Comparison of ENCODE assay signal across 20 cellular contexts in genomic region chr16:1395444-1396074, GRCh38. TPM values are rescaled to one million over a fixed set of nuclear protein-coding genes. Genes with fewer than 3 reads are reported as not detected.
DNase-seq lines count a peak whose midpoint lies in the region; ATAC-seq, FAIRE-seq and TF ChIP-seq lines count a peak whose summit lies in the region.
"Had no signal": no experiment of that assay in that cellular context is flagged by ENCODE, and none has a peak within 500 bp of the region (broad histone marks: within the 10 kb centered on the region; RNA-seq: fewer than 3 reads in every experiment).

No MANE protein-coding gene starts in this region.

- no peak overlapping the region for H2AFZ ChIP-seq in GM12878 (ENCODE audit: control insufficient read depth, low read depth, low read length)
- H2AFZ ChIP-seq: GM23248 had no signal

- H3K36me3 ChIP-seq in GM12878 (ENCODE audit: control insufficient read depth in 2 of 2, insufficient read depth in 2 of 2, low read length in 1 of 2): no peaks in the 10 kb centered on the region; a peak in 1 of 4 replicates

- FAIRE-seq in GM12878 (lab: Jason Lieb, UNC): no peak
- no peak for FAIRE-seq in frontal cortex (lab: Jason Lieb, UNC)
- FAIRE-seq: G401.6, GM19239, H1 had no signal

- no TSS peak for BruUV-seq in GM12878 (replicated peaks; lab: Mats Ljungman, UMichigan)

- no peaks in the 10 kb centered on the region for H3K4me1 ChIP-seq in GM12878 (ENCODE audit: control insufficient read depth, insufficient read depth, low read length)
- H3K4me1 ChIP-seq: Caco-2 had no signal

- TF ChIP-seq CTCF in GM12878 (IDR thresholded peaks at IDR 0.05 in 2 of 3, conservative IDR thresholded peaks at IDR 0.05 in 1 of 3; ENCODE audit: control insufficient read depth in 2 of 3, extremely low read depth in 1 of 3, insufficient read depth in 1 of 3, low read depth in 3 of 3, low read length in 3 of 3): no peak

- no peak for ATAC-seq in GM12878
- peak; percentile 92 for ATAC-seq in left colon
- no peak for ATAC-seq in HG02885 (IDR thresholded peaks at IDR 0.05; ENCODE audit: poor library complexity, unreplicated experiment)

- CTCF ChIA-PET in GM12878 (lab: Yijun Ruan, JAX): no interaction called here

- H3K27me3 ChIP-seq in GM12878 (replicated peaks in 1 of 2; ENCODE audit: control insufficient read depth in 2 of 2, insufficient read depth in 2 of 2, low read length in 1 of 2): no peaks in the 10 kb centered on the region

- peaks cover 6% of the 10 kb centered on the region for H3K36me3 Mint-ChIP-seq in activated naive CD8-positive, alpha-beta T cell treated with anti-CD3 and anti-CD28 coated beads for 36 hours

- POLR2A ChIA-PET in GM12878 (lab: Charles Lee): no interaction called here

- TF ChIP-seq POLR2A in GM12878 (IDR thresholded peaks at IDR 0.05; ENCODE audit: low read depth, low read length): no peak

- in situ Hi-C loops in GM12878 (cut with MboI): no loop called here

- H3K9me3 Mint-ChIP-seq in activated naive CD8-positive, alpha-beta T cell treated with anti-CD3 and anti-CD28 coated beads for 36 hours: no peaks in the 10 kb centered on the region

- RAD21 ChIA-PET in GM12878 (lab: Charles Lee; ENCODE audit: unreplicated experiment): no interaction called here

- no peak for TF ChIP-seq EP300 in GM12878 (IDR thresholded peaks at IDR 0.05; ENCODE audit: borderline replicate concordance in 1 of 2, control insufficient read depth in 1 of 2, low read depth in 2 of 2, low read length in 2 of 2)

- peak; percentile 19 for DNase-seq in NCI-H69 (lab: John Stamatoyannopoulos, UW)
- DNase-seq in GM12878 (ENCODE audit: low read depth, low spot score): no peak
- peak in 1 of 2 donors; percentile 41 for DNase-seq in left colon
- no peak for DNase-seq in activated naive CD8-positive, alpha-beta T cell treated with anti-CD3 and anti-CD28 coated beads for 36 hours
- DNase-seq in frontal cortex (ENCODE audit: low spot score in 2 of 2): no peak
- DNase-seq: C1 segment of cervical spinal cord; Caco-2; CD4-positive, alpha-beta memory T cell; DMS153; DND-41; GM23248; H7; HCEC 1CT had no signal

- H3K9ac ChIP-seq in GM12878 (ENCODE audit: control insufficient read depth, insufficient read depth, low read length): no peak overlapping the region
- H3K9ac ChIP-seq: GM23248 had no signal

- no peaks in the 10 kb centered on the region for H3K4me1 Mint-ChIP-seq in activated naive CD8-positive, alpha-beta T cell treated with anti-CD3 and anti-CD28 coated beads for 36 hours

- no peak overlapping the region for H3K27ac Mint-ChIP-seq in activated naive CD8-positive, alpha-beta T cell treated with anti-CD3 and anti-CD28 coated beads for 36 hours
- H3K27ac Mint-ChIP-seq: CD4-positive, alpha-beta memory T cell had no signal

- 93% methylated on average over 24 of the region's 24 CpGs for WGBS in GM12878 (ENCODE audit: insufficient coverage, insufficient replicate concordance, low lambda C conversion rate, missing lambda C conversion rate)

- SMC1A ChIA-PET in GM12878 (lab: Charles Lee; ENCODE audit: uncharacterized antibody, unreplicated experiment): no interaction called here

- no peaks in the 10 kb centered on the region for H3K27me3 Mint-ChIP-seq in activated naive CD8-positive, alpha-beta T cell treated with anti-CD3 and anti-CD28 coated beads for 36 hours
- H3K27me3 Mint-ChIP-seq: CD4-positive, alpha-beta memory T cell had no signal

- no peak for TF ChIP-seq RAD21 in GM12878 (IDR thresholded peaks at IDR 0.05; ENCODE audit: insufficient read depth, low read depth, low read length)

- H3K4me3 Mint-ChIP-seq in activated naive CD8-positive, alpha-beta T cell treated with anti-CD3 and anti-CD28 coated beads for 36 hours: no peak overlapping the region
- H3K4me3 Mint-ChIP-seq: CD4-positive, alpha-beta memory T cell had no signal

- intact Hi-C loops in GM12878 (cut with micrococcal nuclease; ENCODE audit: unreplicated experiment) (no loop called here), left colon (cut with DNase I, micrococcal nuclease) (no loop called here)

- H3K79me2 ChIP-seq in GM12878 (ENCODE audit: control insufficient read depth, insufficient read depth, low read length): no peaks in the 10 kb centered on the region

- H3K4me3 ChIP-seq in GM12878: no peak overlapping the region
- H3K4me3 ChIP-seq: GM23248 had no signal

- H3K27ac ChIP-seq in GM12878 (ENCODE audit: control insufficient read depth, insufficient read depth): no peak overlapping the region
- H3K27ac ChIP-seq: GM23248 had no signal

- no peak overlapping the region for H3K4me2 ChIP-seq in GM12878 (ENCODE audit: control insufficient read depth, insufficient read depth)

- H3K9me3 ChIP-seq in GM12878 (replicated peaks; ENCODE audit: control insufficient read depth, insufficient read depth, low read length): no peaks in the 10 kb centered on the region
- H3K9me3 ChIP-seq: Caco-2 had no signal

- no peaks in the 10 kb centered on the region for H4K20me1 ChIP-seq in GM12878 (ENCODE audit: control insufficient read depth, insufficient read depth)

RNA-seq across cellular contexts. Expression of gene UNKL, which starts 18.9 kb away (rescaled TPM):
- total RNA-seq in GM12878 (2013; cell fraction: nucleolus; rRNA removed): 59.6 and 66.8 TPM in 2 replicates
- total RNA-seq in GM12878 (2014; rRNA removed): 7.5 and 12.4 TPM in 2 replicates
- 3.5 and 5.4 TPM in 2 replicates for total RNA-seq in GM12878 (2014; rRNA removed; fragmentation: Illumina TruSeq; extraction: Trizol)
- total RNA-seq in GM12878 (2021): 18.4 and 21.6 TPM in 2 replicates
- polyA plus RNA-seq in GM12878 (2011; ENCODE audit: low read depth): 6.8 TPM
- 8.9 and 11.2 TPM in 2 replicates for polyA plus RNA-seq in GM12878 (2011; rRNA removed)
- polyA plus RNA-seq in GM12878 (2011; cell fraction: cytosol; rRNA removed): 8.2 and 12.7 TPM in 2 replicates
- 109 and 131 TPM in 2 replicates for polyA plus RNA-seq in GM12878 (2011; cell fraction: nucleus; rRNA removed)
- polyA plus RNA-seq in GM12878 (2012): 10.9 and 18.3 TPM in 2 replicates
- polyA plus RNA-seq in GM12878 (2014; fragmentation: Illumina TruSeq; extraction: Trizol): 1.1 and 2.1 TPM in 2 replicates
- under 1 TPM; 0.40 to 0.57 TPM for polyA plus RNA-seq in GM12878 (2014; fragmentation: Nextera tagmentation; extraction: Ambion mirVana)
- 15.1 and 20.7 TPM in 2 replicates for polyA plus RNA-seq in GM12878 (2014; rRNA removed)
- 1 to 10 TPM; 8.6 to 9.6 TPM for polyA plus RNA-seq in GM12878 (2016; fragmentation: Nextera tagmentation; extraction: Ambion mirVana)
- polyA minus RNA-seq in GM12878 (2011; rRNA and poly(A)+ RNA removed): 4.3 and 6.6 TPM in 2 replicates
- polyA minus RNA-seq in GM12878 (2011; cell fraction: cytosol; rRNA and poly(A)+ RNA removed): 6.7 and 10.3 TPM in 2 replicates
- 14.6 and 20.2 TPM in 2 replicates for polyA minus RNA-seq in GM12878 (2011; cell fraction: nucleus; rRNA and poly(A)+ RNA removed)
- 10 to 100 TPM; 14.7 to 15.0 TPM for total RNA-seq in left colon
- 10 to 100 TPM; 22.6 to 24.2 TPM for total RNA-seq in activated naive CD8-positive, alpha-beta T cell treated with anti-CD3 and anti-CD28 coated beads for 36 hours
- 8.2 TPM for total RNA-seq in frontal cortex

RNA-seq across cellular contexts. Expression of gene UQCC4, which starts 25.0 kb away (rescaled TPM):
- total RNA-seq in GM12878 (2013; cell fraction: nucleolus; rRNA removed): 7.8 and 10.6 TPM in 2 replicates
- total RNA-seq in GM12878 (2014; rRNA removed) (23.8 and 29.2 TPM in 2 replicates), GM12878 (2014; rRNA removed; fragmentation: Illumina TruSeq; extraction: Trizol) (12.4 and 15.1 TPM in 2 replicates), GM12878 (2021) (21.9 and 23.7 TPM in 2 replicates), left colon (10 to 100 TPM; 11.6 to 17.2 TPM), frontal cortex (13.5 TPM)
- polyA plus RNA-seq in GM12878 (2011; ENCODE audit: low read depth): 12.4 TPM
- polyA plus RNA-seq in GM12878 (2011; rRNA removed) (24.5 and 32.9 TPM in 2 replicates), GM12878 (2014; fragmentation: Illumina TruSeq; extraction: Trizol) (4.1 and 9.2 TPM in 2 replicates), GM12878 (2014; fragmentation: Nextera tagmentation; extraction: Ambion mirVana) (1 to 10 TPM; 1.7 to 4.7 TPM), GM12878 (2014; rRNA removed) (25.4 and 27.1 TPM in 2 replicates), GM12878 (2016; fragmentation: Nextera tagmentation; extraction: Ambion mirVana) (10 to 100 TPM; 45.3 to 56.1 TPM)
- polyA plus RNA-seq in GM12878 (2011; cell fraction: cytosol; rRNA removed): 41.9 and 49.1 TPM in 2 replicates
- polyA plus RNA-seq in GM12878 (2011; cell fraction: nucleus; rRNA removed): 21.9 and 25.0 TPM in 2 replicates
- polyA plus RNA-seq in GM12878 (2012): 15.1 and 16.1 TPM in 2 replicates
- polyA minus RNA-seq in GM12878 (2011; rRNA and poly(A)+ RNA removed): 12.1 and 16.2 TPM in 2 replicates
- 6.8 and 7.5 TPM in 2 replicates for polyA minus RNA-seq in GM12878 (2011; cell fraction: cytosol; rRNA and poly(A)+ RNA removed)
- polyA minus RNA-seq in GM12878 (2011; cell fraction: nucleus; rRNA and poly(A)+ RNA removed): 6.4 and 13.4 TPM in 2 replicates
- 10 to 100 TPM; 24.4 to 24.6 TPM for total RNA-seq in activated naive CD8-positive, alpha-beta T cell treated with anti-CD3 and anti-CD28 coated beads for 36 hours

RNA-seq across cellular contexts. Expression of gene PERCC1, which starts 35.3 kb away (rescaled TPM):
- not detected in 2 replicates for total RNA-seq in GM12878 (2013; cell fraction: nucleolus; rRNA removed)
- total RNA-seq in GM12878 (2014; rRNA removed) (not detected in 2 replicates), GM12878 (2014; rRNA removed; fragmentation: Illumina TruSeq; extraction: Trizol) (not detected in 2 replicates), GM12878 (2021) (not detected in 2 replicates), left colon (not detected), frontal cortex (not detected)
- not detected for polyA plus RNA-seq in GM12878 (2011; ENCODE audit: low read depth)
- polyA plus RNA-seq in GM12878 (2011; rRNA removed) (not detected in 2 replicates), GM12878 (2014; fragmentation: Illumina TruSeq; extraction: Trizol) (not detected in 2 replicates), GM12878 (2014; fragmentation: Nextera tagmentation; extraction: Ambion mirVana) (not detected), GM12878 (2014; rRNA removed) (not detected in 2 replicates), GM12878 (2016; fragmentation: Nextera tagmentation; extraction: Ambion mirVana) (not detected)
- not detected in 2 replicates for polyA plus RNA-seq in GM12878 (2011; cell fraction: cytosol; rRNA removed)
- polyA plus RNA-seq in GM12878 (2011; cell fraction: nucleus; rRNA removed): not detected in 2 replicates
- not detected in 2 replicates for polyA plus RNA-seq in GM12878 (2012)
- polyA minus RNA-seq in GM12878 (2011; rRNA and poly(A)+ RNA removed): not detected in 2 replicates
- not detected in 2 replicates for polyA minus RNA-seq in GM12878 (2011; cell fraction: cytosol; rRNA and poly(A)+ RNA removed)
- polyA minus RNA-seq in GM12878 (2011; cell fraction: nucleus; rRNA and poly(A)+ RNA removed): not detected in 2 replicates
- under 1 TPM; 0.25 to 0.40 TPM for total RNA-seq in activated naive CD8-positive, alpha-beta T cell treated with anti-CD3 and anti-CD28 coated beads for 36 hours
- total RNA-seq: A172, A673, GM23248, H1, H7 had no signal
- polyA plus RNA-seq: BJ; CD4-positive, alpha-beta memory T cell; GM23248; H1 had no signal

RNA-seq across cellular contexts. Expression of gene GNPTG, which starts 43.8 kb away (rescaled TPM):
- 14.1 and 16.1 TPM in 2 replicates for total RNA-seq in GM12878 (2013; cell fraction: nucleolus; rRNA removed)
- total RNA-seq in GM12878 (2014; rRNA removed) (19.8 and 21.9 TPM in 2 replicates), GM12878 (2014; rRNA removed; fragmentation: Illumina TruSeq; extraction: Trizol) (10.7 TPM in 2 replicates), GM12878 (2021) (23.6 and 25.3 TPM in 2 replicates), left colon (10 to 100 TPM; 57.6 to 61.8 TPM), frontal cortex (17.9 TPM)
- 8.7 TPM for polyA plus RNA-seq in GM12878 (2011; ENCODE audit: low read depth)
- polyA plus RNA-seq in GM12878 (2011; rRNA removed) (9.5 and 19.9 TPM in 2 replicates), GM12878 (2014; fragmentation: Illumina TruSeq; extraction: Trizol) (2.5 and 7.9 TPM in 2 replicates), GM12878 (2014; fragmentation: Nextera tagmentation; extraction: Ambion mirVana) (1 to 10 TPM in 1 of 2 experiments, under 1 TPM in 1; 0.80 to 2.4 TPM), GM12878 (2014; rRNA removed) (29.9 and 36.9 TPM in 2 replicates), GM12878 (2016; fragmentation: Nextera tagmentation; extraction: Ambion mirVana) (10 to 100 TPM; 25.9 to 32.6 TPM)
- polyA plus RNA-seq in GM12878 (2011; cell fraction: cytosol; rRNA removed): 27.0 and 37.0 TPM in 2 replicates
- polyA plus RNA-seq in GM12878 (2011; cell fraction: nucleus; rRNA removed): 63.8 and 81.0 TPM in 2 replicates
- 21.9 and 23.7 TPM in 2 replicates for polyA plus RNA-seq in GM12878 (2012)
- polyA minus RNA-seq in GM12878 (2011; rRNA and poly(A)+ RNA removed): 7.9 and 8.0 TPM in 2 replicates
- 7.3 and 8.2 TPM in 2 replicates for polyA minus RNA-seq in GM12878 (2011; cell fraction: cytosol; rRNA and poly(A)+ RNA removed)
- 6.5 and 16.5 TPM in 2 replicates for polyA minus RNA-seq in GM12878 (2011; cell fraction: nucleus; rRNA and poly(A)+ RNA removed)
- total RNA-seq in activated naive CD8-positive, alpha-beta T cell treated with anti-CD3 and anti-CD28 coated beads for 36 hours: 10 to 100 TPM; 19.2 to 19.7 TPM

RNA-seq across cellular contexts. Expression of gene TSR3, which starts 43.9 kb away (rescaled TPM):
- 6.0 and 6.3 TPM in 2 replicates for total RNA-seq in GM12878 (2013; cell fraction: nucleolus; rRNA removed)
- total RNA-seq in GM12878 (2014; rRNA removed) (72.7 and 73.7 TPM in 2 replicates), GM12878 (2014; rRNA removed; fragmentation: Illumina TruSeq; extraction: Trizol) (20.9 and 23.4 TPM in 2 replicates), GM12878 (2021) (66.1 and 67.6 TPM in 2 replicates), left colon (10 to 100 TPM; 50.7 to 54.4 TPM), frontal cortex (39.5 TPM)
- 7.7 TPM for polyA plus RNA-seq in GM12878 (2011; ENCODE audit: low read depth)
- polyA plus RNA-seq in GM12878 (2011; rRNA removed) (12.3 and 26.2 TPM in 2 replicates), GM12878 (2014; fragmentation: Illumina TruSeq; extraction: Trizol) (0.81 and 9.9 TPM in 2 replicates), GM12878 (2014; fragmentation: Nextera tagmentation; extraction: Ambion mirVana) (10 to 100 TPM in 1 of 2 experiments, 1 to 10 TPM in 1; 3.4 to 11.2 TPM), GM12878 (2014; rRNA removed) (72.2 and 86.1 TPM in 2 replicates), GM12878 (2016; fragmentation: Nextera tagmentation; extraction: Ambion mirVana) (100 to 1,000 TPM; 101 to 108 TPM)
- polyA plus RNA-seq in GM12878 (2011; cell fraction: cytosol; rRNA removed): 37.2 and 58.2 TPM in 2 replicates
- 25.4 and 32.3 TPM in 2 replicates for polyA plus RNA-seq in GM12878 (2011; cell fraction: nucleus; rRNA removed)
- 36.1 and 41.1 TPM in 2 replicates for polyA plus RNA-seq in GM12878 (2012)
- polyA minus RNA-seq in GM12878 (2011; rRNA and poly(A)+ RNA removed): 5.3 and 22.8 TPM in 2 replicates
- polyA minus RNA-seq in GM12878 (2011; cell fraction: cytosol; rRNA and poly(A)+ RNA removed): 16.0 and 19.3 TPM in 2 replicates
- 6.5 and 9.8 TPM in 2 replicates for polyA minus RNA-seq in GM12878 (2011; cell fraction: nucleus; rRNA and poly(A)+ RNA removed)
- 10 to 100 TPM; 80.3 to 82.6 TPM for total RNA-seq in activated naive CD8-positive, alpha-beta T cell treated with anti-CD3 and anti-CD28 coated beads for 36 hours
